11 cellular contexts compared by ENCODE assay signal in genomic region chr12:47033797-47034555, GRCh38. TPM values are rescaled to one million over a fixed set of nuclear protein-coding genes. Genes with fewer than 3 reads are reported as not detected.
DNase-seq lines count a peak whose midpoint lies in the region; TF ChIP-seq lines count a peak whose summit lies in the region.
"Had no signal": no experiment of that assay in that cellular context is flagged by ENCODE, and none has a peak within 500 bp of the region (broad histone marks: within the 10 kb centered on the region; RNA-seq: fewer than 3 reads in every experiment).

No MANE protein-coding gene starts in this region.

- H3K27ac ChIP-seq in SK-N-SH (ENCODE audit: low read depth in 2 of 2, low read length in 1 of 2) (no peak overlapping the region), tibial artery (peak overlapping the region; percentile 48 to 62), MM.1S (ENCODE audit: low read length) (no peak overlapping the region)
- H3K27ac ChIP-seq: Peyer's patch had no signal

- H2AFZ ChIP-seq in SK-N-SH (ENCODE audit: low read depth), result no peak overlapping the region
- H2AFZ ChIP-seq in MM.1S (ENCODE audit: low read length), result no peak overlapping the region

- H4K20me1 ChIP-seq in SK-N-SH (ENCODE audit: insufficient read depth) (no peaks in the 10 kb centered on the region), MM.1S (ENCODE audit: insufficient read depth, low read length) (no peaks in the 10 kb centered on the region)

- POLR2A ChIA-PET in SK-N-SH (lab: Yijun Ruan, JAX), result no interaction called here

- no peaks in the 10 kb centered on the region for H3K36me3 ChIP-seq in SK-N-SH (replicated peaks in 1 of 2; ENCODE audit: control insufficient read depth in 1 of 2, insufficient read depth in 2 of 2, low read length in 1 of 2)
- no peaks in the 10 kb centered on the region for H3K36me3 ChIP-seq in tibial artery
- H3K36me3 ChIP-seq in MM.1S (replicated peaks; ENCODE audit: insufficient read depth, low read length), result no peaks in the 10 kb centered on the region
- H3K36me3 ChIP-seq: Peyer's patch had no signal

- H3K4me3 ChIP-seq in SK-N-SH (ENCODE audit: low read depth in 2 of 2, low read length in 1 of 2) (no peak overlapping the region), fibroblast of villous mesenchyme (ENCODE audit: low read depth, low read length) (no peak overlapping the region), tibial artery (no peak overlapping the region), MM.1S (ENCODE audit: low read length) (no peak overlapping the region)
- H3K4me3 ChIP-seq: Peyer's patch had no signal

- CTCF ChIA-PET in SK-N-SH (lab: Yijun Ruan, JAX), result interaction anchor here (0.9 to 2.2 kb wide), 5 partner anchors 13 to 681 kb away, joined by 3 to 8 read pairs (median 5); no protein-coding TSS in a partner anchor

- H3K4me1 ChIP-seq in SK-N-SH (ENCODE audit: control insufficient read depth in 1 of 2, insufficient read depth in 2 of 2, low read depth in 1 of 2, low read length in 1 of 2), result no peaks in the 10 kb centered on the region
- H3K4me1 ChIP-seq in tibial artery, result peaks cover 0 to 28% (median 11%) of the 10 kb centered on the region in 4 donors
- H3K4me1 ChIP-seq in MM.1S (ENCODE audit: low read length), result peaks cover 10% of the 10 kb centered on the region; the same call in 1 of the 2 replicates

- H3K9ac ChIP-seq in SK-N-SH (no peak overlapping the region), MM.1S (ENCODE audit: low read length) (no peak overlapping the region)

- no peak for TF ChIP-seq CTCF in SK-N-SH (IDR thresholded peaks at IDR 0.05)
- no peak for TF ChIP-seq CTCF in fibroblast of villous mesenchyme (IDR thresholded peaks at IDR 0.05; ENCODE audit: insufficient read depth, low read depth, low read length)
- no peak for TF ChIP-seq CTCF in tibial artery (IDR thresholded peaks at IDR 0.05)
- no peak for TF ChIP-seq CTCF in MM.1S (IDR thresholded peaks at IDR 0.05; ENCODE audit: low read length)

- no peak for TF ChIP-seq RAD21 in SK-N-SH (IDR thresholded peaks at IDR 0.05; ENCODE audit: low read length)

- peak; percentile 7 for DNase-seq in stimulated activated CD4-positive, alpha-beta T cell treated with anti-CD3 and anti-CD28 coated beads, Interleukin-15, amount 100 ng/mL, for 24 hours
- no peak for DNase-seq in stimulated activated CD4-positive, alpha-beta T cell treated with anti-CD3 and anti-CD28 coated beads, Interleukin-12 subunit alpha, Interleukin-12 subunit beta, amount 100 ng/mL, for 4 hours
- DNase-seq in SK-N-SH (no peak), fibroblast of villous mesenchyme (ENCODE audit: low read depth) (peak; percentile 73), tibial artery (no peak), NCI-H146 (lab: John Stamatoyannopoulos, UW) (no peak), MM.1S (no peak), NCI-H2029 treated with DMSO at 0.1 percent for 48 hours (lab: John Stamatoyannopoulos, UW) (no peak)
- DNase-seq: activated CD8-positive, alpha-beta memory T cell treated with anti-CD3 and anti-CD28 coated beads for 24 hours; NCI-H1092; Peyer's patch had no signal

- H3K4me2 ChIP-seq in SK-N-SH (peak overlapping the region; percentile 39; the same call in 1 of the 2 replicates), MM.1S (ENCODE audit: low read depth, low read length) (no peak overlapping the region)

- H3K9me2 ChIP-seq in SK-N-SH (no peaks in the 10 kb centered on the region), MM.1S (replicated peaks; ENCODE audit: insufficient read depth, low read length) (no peaks in the 10 kb centered on the region)

- H3K27me3 ChIP-seq in SK-N-SH (ENCODE audit: insufficient read depth) (peaks cover 7% of the 10 kb centered on the region; the same call in 1 of the 2 replicates), tibial artery (no peaks in the 10 kb centered on the region), MM.1S (replicated peaks; ENCODE audit: insufficient read depth, low read length) (no peaks in the 10 kb centered on the region)
- H3K27me3 ChIP-seq: Peyer's patch had no signal

- H3F3A ChIP-seq in SK-N-SH (replicated peaks; ENCODE audit: insufficient read depth) (no peaks in the 10 kb centered on the region), MM.1S (ENCODE audit: insufficient read depth, low read length) (no peaks in the 10 kb centered on the region)

- no peak for TF ChIP-seq EP300 in SK-N-SH (IDR thresholded peaks at IDR 0.05; ENCODE audit: borderline replicate concordance in 1 of 2, low read depth in 1 of 2, low read length in 1 of 2)

- intact Hi-C loops in tibial artery (cut with DNase I; ENCODE audit: low total_unique reads), result loop anchor here (5.0 to 10.0 kb wide), 2 partner anchors 273 to 341 kb away; no protein-coding TSS in a partner anchor

- no peaks in the 10 kb centered on the region for H3K9me3 ChIP-seq in SK-N-SH
- no peaks in the 10 kb centered on the region for H3K9me3 ChIP-seq in tibial artery
- no peaks in the 10 kb centered on the region for H3K9me3 ChIP-seq in MM.1S (replicated peaks; ENCODE audit: insufficient read depth, low read length)
- H3K9me3 ChIP-seq: Peyer's patch had no signal

- no peaks in the 10 kb centered on the region for H3K79me2 ChIP-seq in SK-N-SH (ENCODE audit: insufficient read depth)
- H3K79me2 ChIP-seq in MM.1S (ENCODE audit: low read length), result no peaks in the 10 kb centered on the region

- WGBS in SK-N-SH (ENCODE audit: low lambda C conversion rate), result 19% methylated on average over 5 of the region's 5 CpGs

TF ChIP-seq in SK-N-SH, 30 proteins besides CTCF, POLR2A, EP300 and RAD21:
- TF ChIP-seq TCF12 (IDR thresholded peaks at IDR 0.05), result no peak; the same call in 1 of the 2 replicates
- TF ChIP-seq POLR2AphosphoS5 (IDR thresholded peaks at IDR 0.05; ENCODE audit: low read depth, low read length), result no peak
- TF ChIP-seq MAX (IDR thresholded peaks at IDR 0.05; ENCODE audit: low read depth), result no peak
- no peak for TF ChIP-seq IRF3 (IDR thresholded peaks at IDR 0.05; ENCODE audit: low read depth, low read length)
- TF ChIP-seq RCOR1 (IDR thresholded peaks at IDR 0.05; ENCODE audit: low read length), result no peak
- TF ChIP-seq ZBTB33 (IDR thresholded peaks at IDR 0.05; ENCODE audit: borderline replicate concordance, low read depth), result no peak
- no peak for TF ChIP-seq SIN3A (IDR thresholded peaks at IDR 0.05; ENCODE audit: borderline replicate concordance, low read depth, low read length)

RNA-seq across cellular contexts. Expression of gene PCED1B, which starts 45.4 kb away (rescaled TPM):
- 0.08 and 0.21 TPM in 2 replicates for polyA plus RNA-seq in SK-N-SH (2012; rRNA removed)
- polyA plus RNA-seq in SK-N-SH (2012; cell fraction: cytosol; rRNA removed), result 0.07 and 0.10 TPM in 2 replicates
- 0.33 and 0.40 TPM in 2 replicates for polyA plus RNA-seq in SK-N-SH (2012; cell fraction: nucleus; rRNA removed)
- 1.7 and 3.2 TPM in 2 replicates for total RNA-seq in fibroblast of villous mesenchyme

RNA-seq across cellular contexts. Expression of gene AMIGO2, which starts 45.8 kb away (rescaled TPM):
- 1.2 and 1.3 TPM in 2 replicates for polyA plus RNA-seq in SK-N-SH (2012; rRNA removed)
- 1.1 and 1.2 TPM in 2 replicates for polyA plus RNA-seq in SK-N-SH (2012; cell fraction: cytosol; rRNA removed)
- polyA plus RNA-seq in SK-N-SH (2012; cell fraction: nucleus; rRNA removed), result 1.1 and 2.6 TPM in 2 replicates
- 62.2 and 101 TPM in 2 replicates for total RNA-seq in fibroblast of villous mesenchyme

Comparison
In these comparisons a context has a peak if more than half of its experiments do, and no peak if none do; other contexts are left out.
1. DNase-seq: peak in stimulated activated CD4-positive, alpha-beta T cell treated with anti-CD3 and anti-CD28 coated beads, Interleukin-15, amount 100 ng/mL, for 24 hours (single experiment) and fibroblast of villous mesenchyme (single experiment); none in stimulated activated CD4-positive, alpha-beta T cell treated with anti-CD3 and anti-CD28 coated beads, Interleukin-12 subunit alpha, Interleukin-12 subunit beta, amount 100 ng/mL, for 4 hours (single experiment), SK-N-SH (single experiment), tibial artery (0 of 2), NCI-H146 (single experiment), MM.1S (single experiment) and NCI-H2029 treated with DMSO at 0.1 percent for 48 hours (single experiment).
2. H3K27ac ChIP-seq: peak in tibial artery (2 of 2); none in SK-N-SH (0 of 2) and MM.1S (single experiment).